Comparison of ENCODE assay signal across 9 cellular contexts in genomic region chr9:127963041-127963358, GRCh38. TPM values are rescaled to one million over a fixed set of nuclear protein-coding genes. Genes with fewer than 3 reads are reported as not detected.
DNase-seq lines count a peak whose midpoint lies in the region; ATAC-seq and TF ChIP-seq lines count a peak whose summit lies in the region.
"Had no signal": no experiment of that assay in that cellular context is flagged by ENCODE, and none has a peak within 500 bp of the region (broad histone marks: within the 10 kb centered on the region; RNA-seq: fewer than 3 reads in every experiment).

No MANE protein-coding gene starts in this region.

- no peak overlapping the region for H3K4me3 ChIP-seq in BE2C (ENCODE audit: low read depth, low read length)

- H3K4me1 Mint-ChIP-seq in activated CD4-positive, alpha-beta T cell treated with anti-CD3 and anti-CD28 coated beads, Interleukin-2, amount 10 ng/mL, durations not matched to agents 7 days and 5 days: peaks cover 97% of the 10 kb centered on the region
- peaks cover 68% of the 10 kb centered on the region for H3K4me1 Mint-ChIP-seq in WTC11

- POLR2A ChIA-PET in activated CD4-positive, alpha-beta T cell treated with anti-CD3 and anti-CD28 coated beads, Interleukin-2, amount 10 ng/mL, durations not matched to agents 7 days and 5 days (lab: Charles Lee): no interaction called here
- POLR2A ChIA-PET in WTC11 (lab: Charles Lee): no interaction called here

- ATAC-seq in WTC11 (no peak), esophagus mucosa (no peak)

- TF ChIP-seq CTCF in WTC11 (IDR thresholded peaks at IDR 0.05) (no peak), BE2C (IDR thresholded peaks at IDR 0.05; ENCODE audit: low read depth, low read length) (no peak)

- CTCF ChIA-PET in activated CD4-positive, alpha-beta T cell treated with anti-CD3 and anti-CD28 coated beads, Interleukin-2, amount 10 ng/mL, durations not matched to agents 7 days and 5 days (lab: Charles Lee): interaction anchor here (1.7 to 1.8 kb wide), 2 partner anchors 8 to 37 kb away, joined by 4 to 7 read pairs; no protein-coding TSS in a partner anchor
- CTCF ChIA-PET in WTC11 (lab: Charles Lee): interaction anchor here (1.2 to 3.6 kb wide), 5 partner anchors 8 to 228 kb away, joined by 4 to 43 read pairs (median 5); partner anchors contain the start of gene TOR2A

- peak overlapping the region; percentile 75 for H3K27ac Mint-ChIP-seq in activated CD4-positive, alpha-beta T cell treated with anti-CD3 and anti-CD28 coated beads, Interleukin-2, amount 10 ng/mL, durations not matched to agents 7 days and 5 days
- H3K27ac Mint-ChIP-seq in WTC11: peak overlapping the region; percentile 72; the same call in 1 of the 2 replicates

- H3K27me3 ChIP-seq in layer of hippocampus (ENCODE audit: control insufficient read depth, insufficient read depth, low read length) (no peaks in the 10 kb centered on the region), BE2C (no peaks in the 10 kb centered on the region)

- H3K4me3 Mint-ChIP-seq in activated CD4-positive, alpha-beta T cell treated with anti-CD3 and anti-CD28 coated beads, Interleukin-2, amount 10 ng/mL, durations not matched to agents 7 days and 5 days: peak overlapping the region; percentile 76
- no peak overlapping the region for H3K4me3 Mint-ChIP-seq in WTC11

- H3K4me1 ChIP-seq in BE2C: peaks cover 46% of the 10 kb centered on the region

- no peaks in the 10 kb centered on the region for H3K9me3 ChIP-seq in BE2C

- H3K9me3 Mint-ChIP-seq in activated CD4-positive, alpha-beta T cell treated with anti-CD3 and anti-CD28 coated beads, Interleukin-2, amount 10 ng/mL, durations not matched to agents 7 days and 5 days: no peaks in the 10 kb centered on the region
- H3K9me3 Mint-ChIP-seq in WTC11: peaks cover 4% of the 10 kb centered on the region; the same call in 1 of the 2 replicates

- H3K27ac ChIP-seq in layer of hippocampus (ENCODE audit: low read depth, low read length) (peak overlapping the region; percentile 96), substantia nigra (ENCODE audit: low read depth, low read length, poor library complexity, severe bottlenecking) (peak overlapping the region; percentile 99)

- H3K36me3 ChIP-seq in BE2C: no peaks in the 10 kb centered on the region

- no peaks in the 10 kb centered on the region for H3K27me3 Mint-ChIP-seq in activated CD4-positive, alpha-beta T cell treated with anti-CD3 and anti-CD28 coated beads, Interleukin-2, amount 10 ng/mL, durations not matched to agents 7 days and 5 days
- H3K27me3 Mint-ChIP-seq in WTC11 (ENCODE audit: low read depth): no peaks in the 10 kb centered on the region

- no peak for DNase-seq in activated CD4-positive, alpha-beta T cell treated with anti-CD3 and anti-CD28 coated beads, Interleukin-2, amount 10 ng/mL, durations not matched to agents 7 days and 5 days
- DNase-seq in activated CD4-positive, alpha-beta T cell treated with anti-CD3 and anti-CD28 coated beads for 1 hour: no peak
- DNase-seq in WTC11 (ENCODE audit: low spot score) (no peak), substantia nigra (lab: John Stamatoyannopoulos, UW) (peak in 1 of 49 donors; percentile 39), BE2C (no peak), NCI-H524 treated with DMSO at 0.1 percent for 48 hours (lab: John Stamatoyannopoulos, UW) (no peak)
- DNase-seq: NCI-H2029 had no signal

- H3K36me3 Mint-ChIP-seq in activated CD4-positive, alpha-beta T cell treated with anti-CD3 and anti-CD28 coated beads, Interleukin-2, amount 10 ng/mL, durations not matched to agents 7 days and 5 days (ENCODE audit: low read depth): peaks cover 80% of the 10 kb centered on the region
- H3K36me3 Mint-ChIP-seq in WTC11: no peaks in the 10 kb centered on the region

TF ChIP-seq in WTC11, 78 proteins besides CTCF, POLR2A, EP300 and RAD21 (continues in another document):
- TF ChIP-seq ZNF425 (CRISPR knock-in tag; conservative IDR thresholded peaks at IDR 0.05) (no peak), JUN (CRISPR knock-in tag; IDR thresholded peaks at IDR 0.05) (no peak), ZNF512 (CRISPR knock-in tag; IDR thresholded peaks at IDR 0.05; ENCODE audit: borderline replicate concordance) (no peak), JAZF1 (CRISPR knock-in tag; IDR thresholded peaks at IDR 0.05) (no peak), MLX (CRISPR knock-in tag; IDR thresholded peaks at IDR 0.05) (no peak), PREB (CRISPR knock-in tag; IDR thresholded peaks at IDR 0.05; ENCODE audit: borderline replicate concordance) (no peak)

RNA-seq across cellular contexts. Expression of gene EEIG1, which starts 17.8 kb away (rescaled TPM):
- 100 to 1,000 TPM; 412 to 477 TPM for total RNA-seq in activated CD4-positive, alpha-beta T cell treated with anti-CD3 and anti-CD28 coated beads, Interleukin-2, amount 10 ng/mL, durations not matched to agents 7 days and 5 days
- 42.2 to 66.4 TPM (median 51.3 TPM) in 3 replicates for total RNA-seq in WTC11 (2021)
- total RNA-seq in esophagus mucosa: 108 TPM
- 30.7 TPM for polyA plus RNA-seq in BE2C (2012; ENCODE audit: insufficient read depth, insufficient read length, low read depth)

RNA-seq across cellular contexts. Expression of gene DPM2, which starts 25.3 kb away (rescaled TPM):
- total RNA-seq in activated CD4-positive, alpha-beta T cell treated with anti-CD3 and anti-CD28 coated beads, Interleukin-2, amount 10 ng/mL, durations not matched to agents 7 days and 5 days: 10 to 100 TPM; 79.9 to 80.4 TPM
- total RNA-seq in WTC11 (2021): 53.3 to 58.2 TPM (median 56.1 TPM) in 3 replicates
- 25.7 TPM for total RNA-seq in esophagus mucosa
- polyA plus RNA-seq in BE2C (2012; ENCODE audit: insufficient read depth, insufficient read length, low read depth): 137 TPM

RNA-seq across cellular contexts. Expression of gene PIP5KL1, which starts 32.4 kb away (rescaled TPM):
- 1 to 10 TPM; 2.5 to 4.1 TPM for total RNA-seq in activated CD4-positive, alpha-beta T cell treated with anti-CD3 and anti-CD28 coated beads, Interleukin-2, amount 10 ng/mL, durations not matched to agents 7 days and 5 days
- total RNA-seq in WTC11 (2021): 15.8 to 20.2 TPM (median 16.8 TPM) in 3 replicates
- total RNA-seq in esophagus mucosa: 4.3 TPM
- polyA plus RNA-seq in BE2C (2012; ENCODE audit: insufficient read depth, insufficient read length, low read depth): 0.74 TPM

RNA-seq across cellular contexts. Expression of gene ST6GALNAC4, which starts 46.2 kb away (rescaled TPM):
- total RNA-seq in activated CD4-positive, alpha-beta T cell treated with anti-CD3 and anti-CD28 coated beads, Interleukin-2, amount 10 ng/mL, durations not matched to agents 7 days and 5 days: 10 to 100 TPM; 16.8 to 22.4 TPM
- total RNA-seq in WTC11 (2021) (25.1 to 25.7 TPM (median 25.4 TPM) in 3 replicates), esophagus mucosa (11.4 TPM)
- 39.4 TPM for polyA plus RNA-seq in BE2C (2012; ENCODE audit: insufficient read depth, insufficient read length, low read depth)
